Comparison of ENCODE assay signal across 8 cellular contexts in genomic region chr3:177615015-177615414, GRCh38.
DNase-seq lines count a peak whose midpoint lies in the region; ATAC-seq and TF ChIP-seq lines count a peak whose summit lies in the region.

No MANE protein-coding gene starts in this region.

- no peak overlapping the region for H4K91ac ChIP-seq in IMR-90 (ENCODE audit: insufficient read depth, low read depth, low read length)

- POLR2A ChIA-PET in IMR-90 (lab: Charles Lee; ENCODE audit: unreplicated experiment), result interaction anchor here (0.6 kb wide), 2 partner anchors 117 to 877 kb away, joined by 4 read pairs; no protein-coding TSS in a partner anchor
- POLR2A ChIA-PET in RWPE1 (lab: Yijun Ruan, JAX; ENCODE audit: low non-redundant PET), result no interaction called here

- H2AFZ ChIP-seq in IMR-90 (replicated peaks; ENCODE audit: low read length, poor library complexity), result peak overlapping the region; percentile 7

- in situ Hi-C loops in IMR-90 (cut with MboI; ENCODE audit: low sequenced_read_pairs), result no loop called here

- BruUV-seq in IMR-90 (replicated peaks; lab: Mats Ljungman, UMichigan), result no TSS peak

- dilution Hi-C loops in IMR-90 (cut with HindIII; ENCODE audit: low sequenced_read_pairs, unreplicated experiment), result no loop called here

- H3K4ac ChIP-seq in IMR-90 (ENCODE audit: low read depth, low read length), result no peak overlapping the region

- no peak overlapping the region for H4K5ac ChIP-seq in IMR-90 (ENCODE audit: low read depth, low read length)

- H3K27ac ChIP-seq in IMR-90 (ENCODE audit: insufficient read depth, low read length), result no peak overlapping the region; the same call in 1 of the 2 replicates
- H3K27ac ChIP-seq in RWPE1, result no peak overlapping the region

- no peaks in the 10 kb centered on the region for H3K9me3 ChIP-seq in IMR-90 (ENCODE audit: control insufficient read depth, insufficient read depth, low read length)
- H3K9me3 ChIP-seq in BE2C, result no peaks in the 10 kb centered on the region

- TF ChIP-seq CTCF in IMR-90 (conservative IDR thresholded peaks at IDR 0.05; ENCODE audit: low read depth, low read length) (no peak), RWPE1 (conservative IDR thresholded peaks at IDR 0.05; ENCODE audit: low read depth) (no peak), BE2C (IDR thresholded peaks at IDR 0.05; ENCODE audit: low read depth, low read length) (no peak)

- H3K4me2 ChIP-seq in IMR-90 (ENCODE audit: low read depth, low read length), result no peak overlapping the region

- ATAC-seq in IMR-90 (ENCODE audit: low read depth) (peak; percentile 88), GM18517 (IDR thresholded peaks at IDR 0.05; ENCODE audit: unreplicated experiment) (no peak), GM19328 (IDR thresholded peaks at IDR 0.05; ENCODE audit: unreplicated experiment) (no peak)
- peak; percentile 12 for ATAC-seq in stimulated activated memory B cell treated with anti-CD40 and anti-IgM and Interleukin-4, amounts not matched to agents 10 μg/mL and 1 μg/mL and 100 μg/mL, for 72 hours

- H2AK9ac ChIP-seq in IMR-90 (replicated peaks; ENCODE audit: low read depth, low read length, poor library complexity), result no peak overlapping the region

- no CpG with 5 or more reads among the region's 2 CpGs for WGBS in IMR-90 (ENCODE audit: extremely low coverage in 2 of 2, insufficient read length in 1 of 2), 2 experiments

- H4K8ac ChIP-seq in IMR-90 (ENCODE audit: low read depth in 2 of 2, low read length in 2 of 2), result no peak overlapping the region

- no peaks in the 10 kb centered on the region for H3K27me3 Mint-ChIP-seq in stimulated activated memory B cell treated with anti-CD40 and anti-IgM and Interleukin-4, amounts not matched to agents 10 μg/mL and 1 μg/mL and 100 μg/mL, for 72 hours
- no peaks in the 10 kb centered on the region for H3K27me3 Mint-ChIP-seq in activated CD4-positive, alpha-beta T cell treated with anti-CD3 and anti-CD28 coated beads, Interleukin-2, amount 10 ng/mL, durations not matched to agents 24 days and 14 days

- TF ChIP-seq RAD21 in IMR-90 (IDR thresholded peaks at IDR 0.05; ENCODE audit: low read length), result 0 out of 2 replicates have a peak, but pooled peaks have one; percentile 4

- peak overlapping the region; percentile 19 for H2BK5ac ChIP-seq in IMR-90 (ENCODE audit: low read depth, low read length, poor library complexity, severe bottlenecking)

- TF ChIP-seq POLR2A in IMR-90 (IDR thresholded peaks at IDR 0.05; ENCODE audit: low read depth, low read length), result no peak

- no peaks in the 10 kb centered on the region for H4K20me1 ChIP-seq in IMR-90 (ENCODE audit: insufficient read depth, low read length)

- H2BK20ac ChIP-seq in IMR-90 (ENCODE audit: low read depth, low read length), result peak overlapping the region; percentile 53; the same call in 1 of the 2 replicates

- no peak overlapping the region for H3K23ac ChIP-seq in IMR-90 (ENCODE audit: low read depth, low read length)

- H3K4me3 ChIP-seq in IMR-90 (ENCODE audit: insufficient read depth, low read depth, low read length), result no peak overlapping the region
- no peak overlapping the region for H3K4me3 ChIP-seq in BE2C (ENCODE audit: low read depth, low read length)

- CTCF ChIA-PET in IMR-90 (lab: Yijun Ruan, JAX) (interaction anchor here (0.7 kb wide), 2 partner anchors 51 to 218 kb away, joined by 4 to 5 read pairs; no protein-coding TSS in a partner anchor), RWPE1 (lab: Yijun Ruan, JAX) (interaction anchor here (0.5 to 0.8 kb wide), 4 partner anchors 9 to 1882 kb away, joined by 3 to 4 read pairs (median 3); no protein-coding TSS in a partner anchor)

- no peak overlapping the region for H3K14ac ChIP-seq in IMR-90 (replicated peaks; ENCODE audit: low read depth, low read length)

- peak overlapping the region; percentile 46 for H2BK120ac ChIP-seq in IMR-90 (ENCODE audit: low read depth, low read length)

- intact Hi-C loops in IMR-90 (cut with micrococcal nuclease), result loop anchor here (5.0 to 10.0 kb wide), 3 partner anchors 253 to 770 kb away; no protein-coding TSS in a partner anchor
- intact Hi-C loops in activated CD4-positive, alpha-beta T cell treated with anti-CD3 and anti-CD28 coated beads, Interleukin-2, amount 10 ng/mL, durations not matched to agents 24 days and 14 days (cut with micrococcal nuclease), result no loop called here

- no peak overlapping the region for H3K27ac Mint-ChIP-seq in stimulated activated memory B cell treated with anti-CD40 and anti-IgM and Interleukin-4, amounts not matched to agents 10 μg/mL and 1 μg/mL and 100 μg/mL, for 72 hours
- no peak overlapping the region for H3K27ac Mint-ChIP-seq in activated CD4-positive, alpha-beta T cell treated with anti-CD3 and anti-CD28 coated beads, Interleukin-2, amount 10 ng/mL, durations not matched to agents 24 days and 14 days

- H3K4me1 Mint-ChIP-seq in stimulated activated memory B cell treated with anti-CD40 and anti-IgM and Interleukin-4, amounts not matched to agents 10 μg/mL and 1 μg/mL and 100 μg/mL, for 72 hours, result peaks cover 7% of the 10 kb centered on the region
- peaks cover 3% of the 10 kb centered on the region for H3K4me1 Mint-ChIP-seq in activated CD4-positive, alpha-beta T cell treated with anti-CD3 and anti-CD28 coated beads, Interleukin-2, amount 10 ng/mL, durations not matched to agents 24 days and 14 days

- no peak overlapping the region for H2AK5ac ChIP-seq in IMR-90 (ENCODE audit: low read depth, low read length)

- H3K9ac ChIP-seq in IMR-90 (ENCODE audit: low read depth, low read length), result no peak overlapping the region

- H3K4me1 ChIP-seq in IMR-90 (ENCODE audit: control insufficient read depth, insufficient read depth, low read length) (peaks cover 20% of the 10 kb centered on the region), BE2C (peaks cover 7% of the 10 kb centered on the region)

- H3K79me1 ChIP-seq in IMR-90 (ENCODE audit: low read depth in 1 of 2, low read length in 2 of 2), result no peaks in the 10 kb centered on the region

- peaks cover 7% of the 10 kb centered on the region; the same call in 1 of the 2 replicates for H3K9me1 ChIP-seq in IMR-90 (ENCODE audit: insufficient read depth, low read length)

- H3K36me3 Mint-ChIP-seq in stimulated activated memory B cell treated with anti-CD40 and anti-IgM and Interleukin-4, amounts not matched to agents 10 μg/mL and 1 μg/mL and 100 μg/mL, for 72 hours, result no peaks in the 10 kb centered on the region
- H3K36me3 Mint-ChIP-seq in activated CD4-positive, alpha-beta T cell treated with anti-CD3 and anti-CD28 coated beads, Interleukin-2, amount 10 ng/mL, durations not matched to agents 24 days and 14 days (ENCODE audit: low read depth), result peaks cover 3% of the 10 kb centered on the region

- no peak overlapping the region for H2BK15ac ChIP-seq in IMR-90 (ENCODE audit: low read depth, low read length)

- H3K56ac ChIP-seq in IMR-90 (ENCODE audit: extremely low read depth, insufficient read depth, low read length), result no peak overlapping the region

- H3K27me3 ChIP-seq in IMR-90 (ENCODE audit: control insufficient read depth, insufficient read depth, low read length) (no peaks in the 10 kb centered on the region), BE2C (no peaks in the 10 kb centered on the region)

- H3K18ac ChIP-seq in IMR-90 (ENCODE audit: low read depth, low read length), result 0 out of 2 replicates have a peak overlapping the region, but pooled peaks have one; percentile 1

- H3K36me3 ChIP-seq in IMR-90 (ENCODE audit: control insufficient read depth, insufficient read depth, low read length) (no peaks in the 10 kb centered on the region), BE2C (no peaks in the 10 kb centered on the region)

- no peaks in the 10 kb centered on the region for H3K9me3 Mint-ChIP-seq in stimulated activated memory B cell treated with anti-CD40 and anti-IgM and Interleukin-4, amounts not matched to agents 10 μg/mL and 1 μg/mL and 100 μg/mL, for 72 hours
- no peaks in the 10 kb centered on the region for H3K9me3 Mint-ChIP-seq in activated CD4-positive, alpha-beta T cell treated with anti-CD3 and anti-CD28 coated beads, Interleukin-2, amount 10 ng/mL, durations not matched to agents 24 days and 14 days

- H3K4me3 Mint-ChIP-seq in stimulated activated memory B cell treated with anti-CD40 and anti-IgM and Interleukin-4, amounts not matched to agents 10 μg/mL and 1 μg/mL and 100 μg/mL, for 72 hours, result no peak overlapping the region
- no peak overlapping the region for H3K4me3 Mint-ChIP-seq in activated CD4-positive, alpha-beta T cell treated with anti-CD3 and anti-CD28 coated beads, Interleukin-2, amount 10 ng/mL, durations not matched to agents 24 days and 14 days

- DNase-seq in IMR-90 (peak; percentile 97), RWPE1 (ENCODE audit: low spot score) (peak; percentile 46), glomerular visceral epithelial cell (ENCODE audit: extremely low spot score) (peak; percentile 83), BE2C (no peak)
- DNase-seq in activated CD4-positive, alpha-beta T cell treated with anti-CD3 and anti-CD28 coated beads, Interleukin-2, amount 10 ng/mL, durations not matched to agents 24 days and 14 days, result no peak

TF ChIP-seq in IMR-90, 13 proteins besides CTCF, POLR2A, EP300 and RAD21:
- peak; percentile 95 for TF ChIP-seq CEBPB (IDR thresholded peaks at IDR 0.05; ENCODE audit: low read depth, low read length)
- no peak for TF ChIP-seq USF2 (IDR thresholded peaks at IDR 0.05; ENCODE audit: low read depth, low read length)
- TF ChIP-seq NFE2L2 (IDR thresholded peaks at IDR 0.05; ENCODE audit: low read depth, low read length), result peak; percentile 37; the same call in 1 of the 2 replicates

Comparison
In these comparisons a context has a peak if more than half of its experiments do, and no peak if none do; other contexts are left out.
1. ATAC-seq: peak in IMR-90 (single experiment) and stimulated activated memory B cell treated with anti-CD40 and anti-IgM and Interleukin-4, amounts not matched to agents 10 μg/mL and 1 μg/mL and 100 μg/mL, for 72 hours (single experiment); none in GM18517 (single experiment) and GM19328 (single experiment).
2. DNase-seq: peak in IMR-90 (single experiment), RWPE1 (single experiment) and glomerular visceral epithelial cell (single experiment); none in activated CD4-positive, alpha-beta T cell treated with anti-CD3 and anti-CD28 coated beads, Interleukin-2, amount 10 ng/mL, durations not matched to agents 24 days and 14 days (single experiment) and BE2C (single experiment).